Comparison of ENCODE assay signal across 13 cellular contexts in genomic region chr18:2964349-2965010, GRCh38. TPM values are rescaled to one million over a fixed set of nuclear protein-coding genes. Genes with fewer than 3 reads are reported as not detected.
DNase-seq lines count a peak whose midpoint lies in the region; ATAC-seq, FAIRE-seq and TF ChIP-seq lines count a peak whose summit lies in the region.
"Had no signal": no experiment of that assay in that cellular context is flagged by ENCODE, and none has a peak within 500 bp of the region (broad histone marks: within the 10 kb centered on the region; RNA-seq: fewer than 3 reads in every experiment).

No MANE protein-coding gene starts in this region.

- peaks cover 2% of the 10 kb centered on the region for H3K36me3 ChIP-seq in CD4-positive, CD25-positive, alpha-beta regulatory T cell (ENCODE audit: control insufficient read depth, insufficient read depth, low read length)

- peak overlapping the region; percentile 96 for H3K27ac ChIP-seq in CD4-positive, CD25-positive, alpha-beta regulatory T cell (ENCODE audit: insufficient read depth, low read length, poor library complexity, severe bottlenecking)
- H3K27ac ChIP-seq: SJCRH30 had no signal

- no peaks in the 10 kb centered on the region for H3K9me3 Mint-ChIP-seq in CD4-positive, CD25-positive, alpha-beta regulatory T cell
- no peaks in the 10 kb centered on the region for H3K9me3 Mint-ChIP-seq in activated T-helper 2 cell treated with anti-CD3 and anti-CD28 coated beads, Interferon-gamma antibody, Interleukin-2, Interleukin-4, amounts not matched to agents 10 μg/mL and 5 μg/mL and 100 μg/mL, durations not matched to agents 14 hours and 24 hours and 36 hours
- no peaks in the 10 kb centered on the region for H3K9me3 Mint-ChIP-seq in natural killer cell

- H3K4me3 ChIP-seq in CD4-positive, CD25-positive, alpha-beta regulatory T cell (ENCODE audit: low read depth, low read length) = peak overlapping the region; percentile 67
- H3K4me3 ChIP-seq: SJCRH30 had no signal

- no peaks in the 10 kb centered on the region for H3K9me3 ChIP-seq in CD4-positive, CD25-positive, alpha-beta regulatory T cell (ENCODE audit: control insufficient read depth in 2 of 2, low read length in 2 of 2)
- H3K9me3 ChIP-seq: SJCRH30 had no signal

- peaks cover 95% of the 10 kb centered on the region for H3K4me1 ChIP-seq in CD4-positive, CD25-positive, alpha-beta regulatory T cell (ENCODE audit: control insufficient read depth, insufficient read depth, low read length, poor library complexity, severe bottlenecking)
- H3K4me1 ChIP-seq: SJCRH30 had no signal

- peak in 1 of 3 donors; percentile 65 for DNase-seq in CD4-positive, CD25-positive, alpha-beta regulatory T cell
- no peak for DNase-seq in GM12892 (ENCODE audit: insufficient read length)
- DNase-seq in activated T-helper 2 cell treated with anti-CD3 and anti-CD28 coated beads, Interferon-gamma antibody, Interleukin-2, Interleukin-4, amounts not matched to agents 10 μg/mL and 5 μg/mL and 100 μg/mL, durations not matched to agents 14 hours and 24 hours and 36 hours (ENCODE audit: low spot score) = no peak
- DNase-seq in natural killer cell = no peak
- DNase-seq in NCI-H2171 (lab: John Stamatoyannopoulos, UW) = no peak
- no peak for DNase-seq in NCI-H748 treated with DMSO at 0.1 percent for 48 hours (lab: John Stamatoyannopoulos, UW)
- no peak for DNase-seq in nucleus accumbens (lab: John Stamatoyannopoulos, UW)
- DNase-seq: effector CD4-positive, alpha-beta T cell; NCI-H187; SJCRH30 had no signal

- FAIRE-seq in GM12892 (lab: Jason Lieb, UNC) = peak; percentile 9
- FAIRE-seq: bronchial epithelial cell, H1 had no signal

- peak overlapping the region; percentile 49 to 90 (median 78) for H3K4me3 Mint-ChIP-seq in CD4-positive, CD25-positive, alpha-beta regulatory T cell
- peak overlapping the region; percentile 49 for H3K4me3 Mint-ChIP-seq in activated T-helper 2 cell treated with anti-CD3 and anti-CD28 coated beads, Interferon-gamma antibody, Interleukin-2, Interleukin-4, amounts not matched to agents 10 μg/mL and 5 μg/mL and 100 μg/mL, durations not matched to agents 14 hours and 24 hours and 36 hours (ENCODE audit: low read depth)
- H3K4me3 Mint-ChIP-seq in natural killer cell = peak overlapping the region; percentile 61

- no peak for TF ChIP-seq CTCF in natural killer cell (IDR thresholded peaks at IDR 0.05)

- no peaks in the 10 kb centered on the region for H3K27me3 ChIP-seq in CD4-positive, CD25-positive, alpha-beta regulatory T cell (ENCODE audit: control insufficient read depth, insufficient read depth, low read length)
- H3K27me3 ChIP-seq: SJCRH30 had no signal

- no peaks in the 10 kb centered on the region for H3K27me3 Mint-ChIP-seq in CD4-positive, CD25-positive, alpha-beta regulatory T cell
- H3K27me3 Mint-ChIP-seq in activated T-helper 2 cell treated with anti-CD3 and anti-CD28 coated beads, Interferon-gamma antibody, Interleukin-2, Interleukin-4, amounts not matched to agents 10 μg/mL and 5 μg/mL and 100 μg/mL, durations not matched to agents 14 hours and 24 hours and 36 hours (ENCODE audit: low read depth) = no peaks in the 10 kb centered on the region
- H3K27me3 Mint-ChIP-seq in natural killer cell (ENCODE audit: low read depth in 2 of 2) = no peaks in the 10 kb centered on the region
- H3K27me3 Mint-ChIP-seq: progenitor cell of endocrine pancreas had no signal

- ATAC-seq in CD4-positive, CD25-positive, alpha-beta regulatory T cell (ENCODE audit: low read depth in 2 of 2) = no peak
- ATAC-seq in natural killer cell = no peak

- intact Hi-C loops in activated T-helper 2 cell treated with anti-CD3 and anti-CD28 coated beads, Interferon-gamma antibody, Interleukin-2, Interleukin-4, amounts not matched to agents 10 μg/mL and 5 μg/mL and 100 μg/mL, durations not matched to agents 14 hours and 24 hours and 36 hours (cut with micrococcal nuclease) = loop anchor here (5.0 kb wide), 3 partner anchors 307 to 638 kb away; partner anchors contain the start of gene SMCHD1
- intact Hi-C loops in natural killer cell (cut with micrococcal nuclease) = loop anchor here (5.0 kb wide), 1 partner anchor 638 kb away; no protein-coding TSS in a partner anchor

- peak overlapping the region; percentile 95 to 98 (median 95) for H3K27ac Mint-ChIP-seq in CD4-positive, CD25-positive, alpha-beta regulatory T cell
- H3K27ac Mint-ChIP-seq in activated T-helper 2 cell treated with anti-CD3 and anti-CD28 coated beads, Interferon-gamma antibody, Interleukin-2, Interleukin-4, amounts not matched to agents 10 μg/mL and 5 μg/mL and 100 μg/mL, durations not matched to agents 14 hours and 24 hours and 36 hours = peak overlapping the region; percentile 99
- peak overlapping the region; percentile 48 to 98 for H3K27ac Mint-ChIP-seq in natural killer cell
- H3K27ac Mint-ChIP-seq: progenitor cell of endocrine pancreas had no signal

- no peak for TF ChIP-seq POLR2A in GM12892 (IDR thresholded peaks at IDR 0.05; ENCODE audit: low read depth, low read length)

- peaks cover 35 to 98% (median 74%) of the 10 kb centered on the region in 4 donors for H3K4me1 Mint-ChIP-seq in CD4-positive, CD25-positive, alpha-beta regulatory T cell
- peaks cover 85% of the 10 kb centered on the region for H3K4me1 Mint-ChIP-seq in activated T-helper 2 cell treated with anti-CD3 and anti-CD28 coated beads, Interferon-gamma antibody, Interleukin-2, Interleukin-4, amounts not matched to agents 10 μg/mL and 5 μg/mL and 100 μg/mL, durations not matched to agents 14 hours and 24 hours and 36 hours (ENCODE audit: low read depth)
- H3K4me1 Mint-ChIP-seq in natural killer cell = peaks cover 66 to 79% of the 10 kb centered on the region in 2 donors

- H3K36me3 Mint-ChIP-seq in CD4-positive, CD25-positive, alpha-beta regulatory T cell = peaks cover 9% of the 10 kb centered on the region
- H3K36me3 Mint-ChIP-seq in activated T-helper 2 cell treated with anti-CD3 and anti-CD28 coated beads, Interferon-gamma antibody, Interleukin-2, Interleukin-4, amounts not matched to agents 10 μg/mL and 5 μg/mL and 100 μg/mL, durations not matched to agents 14 hours and 24 hours and 36 hours (ENCODE audit: low read depth) = peaks cover 37% of the 10 kb centered on the region
- H3K36me3 Mint-ChIP-seq in natural killer cell = no peaks in the 10 kb centered on the region

RNA-seq across cellular contexts. Expression of gene LPIN2, which starts 48.5 kb away (rescaled TPM):
- 61.2 TPM for total RNA-seq in CD4-positive, CD25-positive, alpha-beta regulatory T cell
- polyA plus RNA-seq in CD4-positive, CD25-positive, alpha-beta regulatory T cell = 10 to 100 TPM; 39.3 to 52.7 (median 44.8) TPM
- 14.6 TPM for polyA plus RNA-seq in GM12892 (2012; ENCODE audit: missing spikeins)
- total RNA-seq in activated T-helper 2 cell treated with anti-CD3 and anti-CD28 coated beads, Interferon-gamma antibody, Interleukin-2, Interleukin-4, amounts not matched to agents 10 μg/mL and 5 μg/mL and 100 μg/mL, durations not matched to agents 14 hours and 24 hours and 36 hours = 87.9 and 95.9 TPM in 2 replicates
- 10 to 100 TPM; 32.9 to 58.8 (median 57.1) TPM for total RNA-seq in natural killer cell
